Comparison of ENCODE assay signal across 15 cellular contexts in genomic region chr1:168098534-168099313, GRCh38. TPM values are rescaled to one million over a fixed set of nuclear protein-coding genes. Genes with fewer than 3 reads are reported as not detected.
DNase-seq lines count a peak whose midpoint lies in the region; ATAC-seq and TF ChIP-seq lines count a peak whose summit lies in the region.
"Had no signal": no experiment of that assay in that cellular context is flagged by ENCODE, and none has a peak within 500 bp of the region (broad histone marks: within the 10 kb centered on the region; RNA-seq: fewer than 3 reads in every experiment).

No MANE protein-coding gene starts in this region.

- H3K4me1 Mint-ChIP-seq in WTC11 (no peaks in the 10 kb centered on the region), osteocyte (ENCODE audit: unreplicated experiment) (no peaks in the 10 kb centered on the region)

- no peak overlapping the region for H3K27ac ChIP-seq in PC-9
- H3K27ac ChIP-seq in transverse colon: peak overlapping the region in 3 of 4 donors; percentile 17 to 53 (median 44)
- H3K27ac ChIP-seq: KMS-11 had no signal

- no peak overlapping the region for H2AFZ ChIP-seq in PC-9

- H3K9me3 ChIP-seq in PC-9 (ENCODE audit: insufficient read depth, low read depth): no peaks in the 10 kb centered on the region
- no peaks in the 10 kb centered on the region for H3K9me3 ChIP-seq in transverse colon
- H3K9me3 ChIP-seq: MG63 had no signal

- 0 out of 2 replicates have a peak, but pooled peaks cover 7% of the 10 kb centered on the region for H3F3A ChIP-seq in PC-9 (ENCODE audit: insufficient read depth, low read depth)

- H3K9me2 ChIP-seq in PC-9 (ENCODE audit: insufficient read depth): no peaks in the 10 kb centered on the region

- no peak for TF ChIP-seq EP300 in transverse colon (IDR thresholded peaks at IDR 0.05; ENCODE audit: low read depth)

- H3K4me1 ChIP-seq in PC-9 (replicated peaks; ENCODE audit: insufficient read depth) (0 out of 2 replicates have a peak, but pooled peaks cover 5% of the 10 kb centered on the region), transverse colon (peaks cover 0 to 5% (median 0%) of the 10 kb centered on the region in 4 donors)

- H3K9me3 Mint-ChIP-seq in WTC11 (no peaks in the 10 kb centered on the region), osteocyte (ENCODE audit: unreplicated experiment) (no peaks in the 10 kb centered on the region)

- intact Hi-C loops in PC-9 (cut with micrococcal nuclease; ENCODE audit: unreplicated experiment): no loop called here
- intact Hi-C loops in transverse colon (cut with DNase I; ENCODE audit: low total_unique reads): no loop called here

- H4K20me1 ChIP-seq in PC-9 (ENCODE audit: insufficient read depth): no peaks in the 10 kb centered on the region

- WGBS in transverse colon (ENCODE audit: low coverage in 1 of 2), 2 donors: 40 to 87% methylated on average over 2 to 15 of the region's 15 CpGs

- H3K4me3 Mint-ChIP-seq in WTC11: no peak overlapping the region
- no peak overlapping the region for H3K4me3 Mint-ChIP-seq in osteocyte (ENCODE audit: unreplicated experiment)

- in situ Hi-C loops in transverse colon (cut with MboI; ENCODE audit: low pct_ligation_motif_present in 1 of 4, low pct_unique_long_range_greater_than_20kb in 1 of 4, low sequenced_read_pairs in 3 of 4): no loop called here

- ATAC-seq in WTC11 (no peak), GM21576 (IDR thresholded peaks at IDR 0.05; ENCODE audit: unreplicated experiment) (no peak)

- H3K79me2 ChIP-seq in PC-9 (ENCODE audit: low read depth): no peaks in the 10 kb centered on the region

- H3K4me3 ChIP-seq in PC-9 (no peak overlapping the region), transverse colon (no peak overlapping the region)
- H3K4me3 ChIP-seq: MG63 had no signal

- no TSS peak for BruUV-seq in PC-9 (replicated peaks; lab: Mats Ljungman, UMichigan)

- peaks cover 5% of the 10 kb centered on the region for H3K36me3 Mint-ChIP-seq in WTC11
- H3K36me3 Mint-ChIP-seq in osteocyte (ENCODE audit: unreplicated experiment): peaks cover 50% of the 10 kb centered on the region

- TF ChIP-seq CTCF in PC-9 (conservative IDR thresholded peaks at IDR 0.05) (no peak), WTC11 (IDR thresholded peaks at IDR 0.05) (no peak), osteocyte (IDR thresholded peaks at IDR 0.05) (no peak), transverse colon (IDR thresholded peaks at IDR 0.05) (no peak)

- CTCF ChIA-PET in PC-9 (lab: Charles Lee) (interaction anchor here (0.6 kb wide), 1 partner anchor 297 kb away, joined by 3 read pairs; no protein-coding TSS in a partner anchor), WTC11 (lab: Charles Lee) (interaction anchor here (0.5 to 1.1 kb wide), 3 partner anchors 12 to 296 kb away, joined by 3 to 5 read pairs (median 3); no protein-coding TSS in a partner anchor)

- DNase-seq in PC-9: peak; percentile 16 to 78
- no peak for DNase-seq in WTC11 (ENCODE audit: low spot score)
- DNase-seq in osteocyte (ENCODE audit: extremely low spot score, unreplicated experiment): peak; percentile 68
- no peak for DNase-seq in transverse colon
- DNase-seq in NCI-H1930 (lab: John Stamatoyannopoulos, UW): no peak
- no peak for DNase-seq in SKM-1 (lab: John Stamatoyannopoulos, UW; ENCODE audit: unreplicated experiment)
- DNase-seq: COR-L47, DMS153, MG63, NCI-H1092, NCI-H146, NCI-H2081 treated with DMSO at 0.1 percent for 48 hours, NCI-H510A had no signal

- H3K36me3 ChIP-seq in PC-9 (ENCODE audit: low read depth) (no peaks in the 10 kb centered on the region), transverse colon (no peaks in the 10 kb centered on the region)
- H3K36me3 ChIP-seq: MG63 had no signal

- H3K27me3 ChIP-seq in PC-9 (ENCODE audit: insufficient read depth, low read depth): no peaks in the 10 kb centered on the region
- no peaks in the 10 kb centered on the region for H3K27me3 ChIP-seq in transverse colon
- H3K27me3 ChIP-seq: MG63 had no signal

- no peaks in the 10 kb centered on the region for H3K27me3 Mint-ChIP-seq in WTC11 (ENCODE audit: low read depth)
- no peaks in the 10 kb centered on the region for H3K27me3 Mint-ChIP-seq in osteocyte (ENCODE audit: unreplicated experiment)

- POLR2A ChIA-PET in PC-9 (lab: Charles Lee; ENCODE audit: unreplicated experiment) (no interaction called here), WTC11 (lab: Charles Lee) (no interaction called here)

- H3K27ac Mint-ChIP-seq in WTC11 (peak overlapping the region; percentile 29; the same call in 1 of the 2 replicates), osteocyte (ENCODE audit: unreplicated experiment) (no peak overlapping the region)

- TF ChIP-seq POLR2A in transverse colon (IDR thresholded peaks at IDR 0.05): no peak

- H3K4me2 ChIP-seq in PC-9: 0 out of 2 replicates have a peak overlapping the region, but pooled peaks have one; percentile 14
- H3K4me2 ChIP-seq: KMS-11 had no signal

TF ChIP-seq in WTC11, 78 proteins besides CTCF, POLR2A, EP300 and RAD21 (continues in another document):
- TF ChIP-seq, protein P1, sequence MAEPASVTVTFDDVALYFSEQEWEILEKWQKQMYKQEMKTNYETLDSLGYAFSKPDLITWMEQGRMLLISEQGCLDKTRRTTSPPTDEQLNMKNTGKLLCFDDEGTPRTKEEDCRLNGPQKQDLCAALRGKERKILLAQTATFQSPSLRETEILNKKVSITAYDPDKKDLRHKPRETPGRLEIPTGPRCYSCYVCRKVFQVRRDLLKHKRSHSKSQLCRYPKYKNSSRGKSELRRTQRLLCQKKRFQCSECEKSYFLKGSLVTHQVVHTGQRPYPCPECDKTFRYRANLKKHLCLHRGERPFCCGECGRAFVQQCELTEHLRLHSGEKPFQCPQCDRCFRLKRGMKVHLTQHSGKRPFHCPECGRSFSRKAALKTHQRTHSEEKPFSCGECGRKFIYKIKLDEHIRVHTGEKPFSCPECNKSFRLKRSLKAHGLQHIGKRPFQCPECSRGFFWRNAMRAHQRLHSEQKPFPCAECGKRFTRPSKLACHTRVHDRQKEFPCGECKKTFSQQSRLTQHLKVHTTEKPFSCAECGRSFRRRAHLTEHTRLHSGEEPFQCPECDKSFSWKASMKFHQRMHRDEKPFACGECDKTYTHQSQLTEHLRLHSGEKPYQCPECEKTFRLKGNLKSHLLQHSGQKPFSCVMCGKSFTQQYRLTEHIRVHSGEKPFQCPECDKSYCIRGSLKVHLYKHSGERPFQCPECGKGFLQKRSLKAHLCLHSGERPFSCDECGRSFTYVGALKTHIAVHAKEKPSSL (CRISPR knock-in tag; conservative IDR thresholded peaks at IDR 0.05): no peak
- TF ChIP-seq ZNF219 (CRISPR knock-in tag; IDR thresholded peaks at IDR 0.05; ENCODE audit: borderline replicate concordance) (no peak), E2F1 (CRISPR knock-in tag; IDR thresholded peaks at IDR 0.05) (no peak), TEAD1 (CRISPR knock-in tag; IDR thresholded peaks at IDR 0.05) (no peak), TP53 (CRISPR knock-in tag; IDR thresholded peaks at IDR 0.05) (no peak), ZNF396 (CRISPR knock-in tag; IDR thresholded peaks at IDR 0.05; ENCODE audit: borderline replicate concordance) (no peak), ESRRA (CRISPR knock-in tag; IDR thresholded peaks at IDR 0.05; ENCODE audit: borderline replicate concordance) (no peak), RELA (CRISPR knock-in tag; IDR thresholded peaks at IDR 0.05; ENCODE audit: borderline replicate concordance) (no peak), ZNF317 (CRISPR knock-in tag; IDR thresholded peaks at IDR 0.05; ENCODE audit: borderline replicate concordance, low read depth) (no peak), NR3C1 (CRISPR knock-in tag; conservative IDR thresholded peaks at IDR 0.05; ENCODE audit: low read depth) (no peak), FOXP1 (CRISPR knock-in tag; IDR thresholded peaks at IDR 0.05; ENCODE audit: borderline replicate concordance) (no peak), FOXP4 (CRISPR knock-in tag; IDR thresholded peaks at IDR 0.05) (no peak), NR2C2 (CRISPR knock-in tag; IDR thresholded peaks at IDR 0.05) (no peak)
- TF ChIP-seq, protein P2, sequence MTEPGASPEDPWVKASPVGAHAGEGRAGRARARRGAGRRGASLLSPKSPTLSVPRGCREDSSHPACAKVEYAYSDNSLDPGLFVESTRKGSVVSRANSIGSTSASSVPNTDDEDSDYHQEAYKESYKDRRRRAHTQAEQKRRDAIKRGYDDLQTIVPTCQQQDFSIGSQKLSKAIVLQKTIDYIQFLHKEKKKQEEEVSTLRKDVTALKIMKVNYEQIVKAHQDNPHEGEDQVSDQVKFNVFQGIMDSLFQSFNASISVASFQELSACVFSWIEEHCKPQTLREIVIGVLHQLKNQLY (CRISPR knock-in tag; IDR thresholded peaks at IDR 0.05): no peak
- TF ChIP-seq, protein P3, sequence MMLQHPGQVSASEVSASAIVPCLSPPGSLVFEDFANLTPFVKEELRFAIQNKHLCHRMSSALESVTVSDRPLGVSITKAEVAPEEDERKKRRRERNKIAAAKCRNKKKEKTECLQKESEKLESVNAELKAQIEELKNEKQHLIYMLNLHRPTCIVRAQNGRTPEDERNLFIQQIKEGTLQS (CRISPR knock-in tag; conservative IDR thresholded peaks at IDR 0.05): no peak

RNA-seq across cellular contexts. Expression of gene GPR161, which starts 38.0 kb away (rescaled TPM):
- total RNA-seq in PC-9 (2021) (6.0 and 6.7 TPM in 2 replicates), WTC11 (2021) (11.0 to 11.6 TPM (median 11.2 TPM) in 3 replicates), osteocyte (36.8 and 38.5 TPM in 2 replicates), transverse colon (1 to 10 TPM in 3 of 4 donors, under 1 TPM in 1; 0.60 to 3.3 (median 2.8) TPM)

Comparison
In these comparisons a context has a peak if more than half of its experiments do, and no peak if none do; other contexts are left out.
1. DNase-seq: peak in PC-9 (2 of 2) and osteocyte (single experiment); none in WTC11 (single experiment), transverse colon (single experiment), NCI-H1930 (0 of 2) and SKM-1 (single experiment).